ENCODE assay signal across 27 cellular contexts in the genomic region with DNA sequence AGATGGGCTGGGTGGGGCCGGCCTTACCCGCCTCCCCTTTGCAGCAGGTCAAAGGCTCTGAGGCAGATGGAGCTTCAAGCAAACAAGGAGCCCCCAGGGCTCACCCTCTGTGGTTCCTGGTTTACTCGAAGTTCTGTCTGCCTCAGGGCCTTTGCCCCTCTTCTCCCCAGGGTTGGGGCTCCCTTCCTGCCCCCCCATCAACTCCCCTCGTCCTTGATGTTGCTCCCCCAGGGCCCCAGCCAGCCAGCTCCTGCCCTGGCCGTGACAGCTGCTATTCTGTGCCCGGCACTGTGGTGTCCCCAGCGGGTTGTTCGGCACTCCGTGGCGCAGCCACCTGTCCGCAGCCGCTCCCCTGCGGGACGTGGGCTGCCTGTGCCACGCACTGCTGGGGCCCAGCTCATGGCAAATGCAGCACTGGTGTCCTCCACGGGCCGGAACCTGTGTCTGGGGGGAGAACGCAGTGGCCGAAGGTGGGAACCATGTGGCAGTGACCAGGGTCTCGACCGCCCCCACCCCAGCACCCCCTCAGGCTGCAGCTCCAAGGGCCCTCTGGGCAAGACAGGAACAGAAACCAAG. TPM values are rescaled to one million over a fixed set of nuclear protein-coding genes. Genes with fewer than 3 reads are reported as not detected.
DNase-seq lines count a peak whose midpoint lies in the region; ATAC-seq, FAIRE-seq and TF ChIP-seq lines count a peak whose summit lies in the region.
"Had no signal": no experiment of that assay in that cellular context is flagged by ENCODE, and none has a peak within 500 bp of the region (broad histone marks: within the 10 kb centered on the region; RNA-seq: fewer than 3 reads in every experiment).

No MANE protein-coding gene starts in this region.

- H3K27me3 Mint-ChIP-seq in MCF 10A (ENCODE audit: insufficient read depth, unreplicated experiment) (no peaks in the 10 kb centered on the region), astrocyte (ENCODE audit: low read depth, unreplicated experiment) (peaks cover 23% of the 10 kb centered on the region), type B pancreatic cell (peaks cover 50% of the 10 kb centered on the region)

- TF ChIP-seq POLR2A in GM12891 (IDR thresholded peaks at IDR 0.05; ENCODE audit: low read depth, low read length): no peak

- intact Hi-C loops in MCF 10A (cut with micrococcal nuclease): loop anchor here (2.0 kb wide), 1 partner anchor 344 kb away; no protein-coding TSS in a partner anchor
- intact Hi-C loops in mammary epithelial cell (cut with micrococcal nuclease): loop anchor here (1.0 kb wide), 1 partner anchor 345 kb away; no protein-coding TSS in a partner anchor

- H3K4me1 Mint-ChIP-seq in MCF 10A (ENCODE audit: insufficient read depth, unreplicated experiment) (peaks cover 24% of the 10 kb centered on the region), astrocyte (ENCODE audit: low read depth, unreplicated experiment) (peaks cover 8% of the 10 kb centered on the region), type B pancreatic cell (ENCODE audit: unreplicated experiment) (peaks cover 4% of the 10 kb centered on the region)
- H3K4me1 Mint-ChIP-seq: central memory CD8-positive, alpha-beta T cell had no signal

- CTCF ChIA-PET in MCF 10A (lab: Yijun Ruan, JAX): interaction anchor here (0.6 to 3.9 kb wide), 10 partner anchors 9 to 1353 kb away, joined by 3 to 34 read pairs (median 3); a partner anchor contains a TSS
- CTCF ChIA-PET in mammary epithelial cell (lab: Charles Lee; ENCODE audit: low non-redundant PET): interaction anchor here (1.1 kb wide), 1 partner anchor 11 kb away, joined by 6 read pairs; a partner anchor contains a TSS

- WGBS in mammary epithelial cell (ENCODE audit: low coverage, missing lambda C conversion rate): 55% methylated on average over 16 of the region's 21 CpGs

- no peaks in the 10 kb centered on the region for H3K9me3 ChIP-seq in mammary epithelial cell (replicated peaks; ENCODE audit: insufficient read depth, low read length)
- H3K9me3 ChIP-seq in astrocyte (ENCODE audit: insufficient read depth, low read depth, low read length): no peaks in the 10 kb centered on the region
- H3K9me3 ChIP-seq: ascending aorta, Caco-2, left ventricle myocardium inferior, pancreas, right atrium auricular region, spleen, transverse colon had no signal

- no peak for ATAC-seq in GM19397 (IDR thresholded peaks at IDR 0.05; ENCODE audit: unreplicated experiment)
- ATAC-seq: activated CD8-positive, alpha-beta T cell treated with anti-CD3 and anti-CD28 coated beads for 36 hours; naive thymus-derived CD4-positive, alpha-beta T cell had no signal

- dilution Hi-C loops in mammary epithelial cell (cut with HindIII; ENCODE audit: low sequenced_read_pairs): loop anchor here (5.0 to 25.0 kb wide), 7 partner anchors 53 to 677 kb away; a partner anchor contains a TSS

- H3K4me2 ChIP-seq in mammary epithelial cell (ENCODE audit: insufficient read depth, low read depth, low read length): no peak overlapping the region
- H3K4me2 ChIP-seq in astrocyte (ENCODE audit: low read length): no peak overlapping the region

- H3K9ac ChIP-seq in mammary epithelial cell (ENCODE audit: insufficient read depth, low read length): no peak overlapping the region
- no peak overlapping the region for H3K9ac ChIP-seq in astrocyte (ENCODE audit: low read length)

- H4K20me1 ChIP-seq in mammary epithelial cell (ENCODE audit: insufficient read depth, low read length): no peaks in the 10 kb centered on the region
- peaks cover 6% of the 10 kb centered on the region for H4K20me1 ChIP-seq in astrocyte (ENCODE audit: insufficient read depth, low read length)

- H3K27ac Mint-ChIP-seq in MCF 10A (ENCODE audit: low read depth, unreplicated experiment): peak overlapping the region; percentile 31
- H3K27ac Mint-ChIP-seq in astrocyte (ENCODE audit: unreplicated experiment): peak overlapping the region; percentile 53
- no peak overlapping the region for H3K27ac Mint-ChIP-seq in type B pancreatic cell
- H3K27ac Mint-ChIP-seq: activated CD8-positive, alpha-beta T cell treated with anti-CD3 and anti-CD28 coated beads for 36 hours; activated naive CD8-positive, alpha-beta T cell; naive thymus-derived CD4-positive, alpha-beta T cell had no signal

- H3K9me3 Mint-ChIP-seq in MCF 10A (ENCODE audit: unreplicated experiment): no peaks in the 10 kb centered on the region
- H3K9me3 Mint-ChIP-seq in astrocyte (ENCODE audit: unreplicated experiment): peaks cover 3% of the 10 kb centered on the region
- no peaks in the 10 kb centered on the region for H3K9me3 Mint-ChIP-seq in type B pancreatic cell
- H3K9me3 Mint-ChIP-seq: activated CD8-positive, alpha-beta T cell treated with anti-CD3 and anti-CD28 coated beads for 36 hours; central memory CD8-positive, alpha-beta T cell had no signal

- H3K79me2 ChIP-seq in mammary epithelial cell (ENCODE audit: insufficient read depth, low read length): no peaks in the 10 kb centered on the region
- no peaks in the 10 kb centered on the region for H3K79me2 ChIP-seq in astrocyte (ENCODE audit: insufficient read depth, low read length)

- BruUV-seq in MCF 10A (replicated peaks; lab: Mats Ljungman, UMichigan): no TSS peak
- BruUV-seq in mammary epithelial cell (replicated peaks; lab: Mats Ljungman, UMichigan): no TSS peak

- H3K4me3 ChIP-seq in mammary epithelial cell (replicated peaks in 1 of 3; ENCODE audit: insufficient read depth in 1 of 3, low read depth in 2 of 3, low read length in 3 of 3) (no peak overlapping the region), astrocyte (ENCODE audit: insufficient read depth, low read depth, low read length) (no peak overlapping the region)
- H3K4me3 ChIP-seq: ascending aorta, left ventricle myocardium inferior, pancreas, right atrium auricular region, spleen, transverse colon had no signal

- TF ChIP-seq CTCF in MCF 10A (IDR thresholded peaks at IDR 0.05; ENCODE audit: unreplicated experiment): no peak
- no peak for TF ChIP-seq CTCF in mammary epithelial cell (conservative IDR thresholded peaks at IDR 0.05 in 1 of 2, IDR thresholded peaks at IDR 0.05 in 1 of 2; ENCODE audit: extremely low read depth in 1 of 2, insufficient read depth in 1 of 2, low read depth in 1 of 2, low read length in 2 of 2)
- TF ChIP-seq CTCF in astrocyte (IDR thresholded peaks at IDR 0.05; ENCODE audit: insufficient read depth, low read depth, low read length): no peak
- TF ChIP-seq CTCF in type B pancreatic cell (conservative IDR thresholded peaks at IDR 0.05): no peak

- H3K36me3 Mint-ChIP-seq in MCF 10A (ENCODE audit: insufficient read depth, unreplicated experiment) (peaks cover 4% of the 10 kb centered on the region), astrocyte (ENCODE audit: low read depth, unreplicated experiment) (no peaks in the 10 kb centered on the region), type B pancreatic cell (no peaks in the 10 kb centered on the region)
- H3K36me3 Mint-ChIP-seq: activated naive CD8-positive, alpha-beta T cell; naive thymus-derived CD4-positive, alpha-beta T cell had no signal

- H3K36me3 ChIP-seq in mammary epithelial cell (ENCODE audit: insufficient read depth, low read length) (no peaks in the 10 kb centered on the region), astrocyte (ENCODE audit: insufficient read depth, low read length) (no peaks in the 10 kb centered on the region)
- H3K36me3 ChIP-seq: ascending aorta, left ventricle myocardium inferior, pancreas, right atrium auricular region, spleen, transverse colon had no signal

- POLR2A ChIA-PET in MCF 10A (lab: Yijun Ruan, JAX): interaction anchor here (0.6 to 8.8 kb wide), 4 partner anchors 14 to 75 kb away, joined by 3 to 124 read pairs (median 6); a partner anchor contains a TSS

- DNase-seq in MCF 10A (ENCODE audit: unreplicated experiment): no peak
- DNase-seq in mammary epithelial cell: no peak
- no peak for DNase-seq in astrocyte (ENCODE audit: low read depth)
- DNase-seq in type B pancreatic cell (ENCODE audit: extremely low spot score, unreplicated experiment): no peak
- DNase-seq in putamen (ENCODE audit: low spot score): no peak
- DNase-seq in GM12891 (ENCODE audit: insufficient read length, low spot score): no peak
- DNase-seq: ACHN; activated CD4-positive, alpha-beta T cell treated with anti-CD3 and anti-CD28 coated beads for 1 hour; activated CD8-positive, alpha-beta T cell treated with anti-CD3 and anti-CD28 coated beads for 36 hours; Caco-2; DND-41; left ventricle myocardium inferior; naive thymus-derived CD4-positive, alpha-beta T cell; NCI-H1436 treated with DMSO at 0.1 percent for 48 hours; pancreas; spleen; T-helper 2 cell; transverse colon had no signal

- H3K27me3 ChIP-seq in mammary epithelial cell (ENCODE audit: insufficient read depth, low read length): peaks cover 16% of the 10 kb centered on the region
- H3K27me3 ChIP-seq in astrocyte (ENCODE audit: insufficient read depth, low read length): peaks cover 15% of the 10 kb centered on the region
- peaks cover 28% of the 10 kb centered on the region for H3K27me3 ChIP-seq in layer of hippocampus (ENCODE audit: control insufficient read depth, insufficient read depth, low read length)

- in situ Hi-C loops in mammary epithelial cell (cut with MboI; ENCODE audit: low sequenced_read_pairs in 2 of 2): loop anchor here in 1 of 2 donors (5.0 to 25.0 kb wide), 2 partner anchors 77 to 352 kb away; a partner anchor contains a TSS

- H3K4me1 ChIP-seq in mammary epithelial cell (ENCODE audit: insufficient read depth, low read length) (peaks cover 24% of the 10 kb centered on the region), astrocyte (ENCODE audit: insufficient read depth, low read length) (peaks cover 24% of the 10 kb centered on the region)

- H3K4me3 Mint-ChIP-seq in MCF 10A (ENCODE audit: unreplicated experiment): peak overlapping the region; percentile 46
- no peak overlapping the region for H3K4me3 Mint-ChIP-seq in astrocyte (ENCODE audit: unreplicated experiment)
- peak overlapping the region; percentile 52 for H3K4me3 Mint-ChIP-seq in type B pancreatic cell
- H3K4me3 Mint-ChIP-seq: activated CD8-positive, alpha-beta T cell treated with anti-CD3 and anti-CD28 coated beads for 36 hours; activated naive CD8-positive, alpha-beta T cell; central memory CD8-positive, alpha-beta T cell; naive thymus-derived CD4-positive, alpha-beta T cell had no signal

- H2AFZ ChIP-seq in mammary epithelial cell (ENCODE audit: low read depth, low read length) (no peak overlapping the region), astrocyte (ENCODE audit: low read depth, low read length) (no peak overlapping the region)

- no peak for FAIRE-seq in astrocyte (lab: Jason Lieb, UNC)
- no peak for FAIRE-seq in GM12891 (lab: Jason Lieb, UNC)
- FAIRE-seq: GM18507, islet of Langerhans, pancreas had no signal

- H3K27ac ChIP-seq in mammary epithelial cell (ENCODE audit: insufficient read depth, low read depth, low read length): no peak overlapping the region
- no peak overlapping the region for H3K27ac ChIP-seq in astrocyte (ENCODE audit: low read depth, low read length)
- peak overlapping the region; percentile 91 for H3K27ac ChIP-seq in layer of hippocampus (ENCODE audit: low read depth, low read length)
- H3K27ac ChIP-seq: ascending aorta, HL-60, left ventricle myocardium inferior, pancreas, right atrium auricular region, spleen, transverse colon had no signal

RNA-seq across cellular contexts. Expression of a gene that starts 4.3 kb away (rescaled TPM):
- total RNA-seq in MCF 10A (2022): 56.3 and 69.5 TPM in 2 replicates
- 10 to 100 TPM; 22.2 to 53.1 TPM for total RNA-seq in mammary epithelial cell
- 15.0 TPM for polyA plus RNA-seq in mammary epithelial cell
- 2.5 TPM for polyA minus RNA-seq in mammary epithelial cell
- total RNA-seq in astrocyte: 30.1 and 31.5 TPM in 2 replicates
- 37.0 and 97.1 TPM in 2 replicates for total RNA-seq in type B pancreatic cell (ENCODE audit: low replicate concordance)
- polyA plus RNA-seq in GM12891 (2012; ENCODE audit: low read depth, missing spikeins): 0.98 TPM

RNA-seq across cellular contexts. Expression of a gene that starts 5.0 kb away (rescaled TPM):
- total RNA-seq in MCF 10A (2022): 40.5 and 48.2 TPM in 2 replicates
- 1 to 10 TPM in 1 of 2 donors, under 1 TPM in 1; 0.33 to 2.6 TPM for total RNA-seq in mammary epithelial cell
- polyA plus RNA-seq in mammary epithelial cell: 0.53 TPM
- 1.8 TPM for polyA minus RNA-seq in mammary epithelial cell
- total RNA-seq in astrocyte: 3.7 and 5.2 TPM in 2 replicates
- 3.9 and 4.3 TPM in 2 replicates for total RNA-seq in type B pancreatic cell (ENCODE audit: low replicate concordance)
- polyA plus RNA-seq in GM12891 (2012; ENCODE audit: low read depth, missing spikeins): 0.36 TPM
- total RNA-seq: ascending aorta had no signal

RNA-seq across cellular contexts. Expression of a gene that starts 10.4 kb away (rescaled TPM):
- total RNA-seq in MCF 10A (2022) (54.7 and 55.8 TPM in 2 replicates), mammary epithelial cell (10 to 100 TPM; 13.5 to 35.4 TPM), astrocyte (22.6 and 26.6 TPM in 2 replicates), type B pancreatic cell (ENCODE audit: low replicate concordance) (33.5 and 34.8 TPM in 2 replicates)
- 12.6 TPM for polyA plus RNA-seq in mammary epithelial cell
- polyA minus RNA-seq in mammary epithelial cell: 0.72 TPM
- polyA plus RNA-seq in GM12891 (2012; ENCODE audit: low read depth, missing spikeins): 14.0 TPM

RNA-seq across cellular contexts. Expression of a gene that starts 15.7 kb away (rescaled TPM):
- total RNA-seq in MCF 10A (2022) (4.6 and 6.0 TPM in 2 replicates), mammary epithelial cell (1 to 10 TPM; 3.0 to 5.8 TPM), astrocyte (2.1 and 4.7 TPM in 2 replicates), type B pancreatic cell (ENCODE audit: low replicate concordance) (1.2 and 3.9 TPM in 2 replicates)
- 3.5 TPM for polyA plus RNA-seq in mammary epithelial cell
- polyA minus RNA-seq in mammary epithelial cell: not detected
- 5.3 TPM for polyA plus RNA-seq in GM12891 (2012; ENCODE audit: low read depth, missing spikeins)
- polyA plus RNA-seq: naive thymus-derived CD4-positive, alpha-beta T cell had no signal

RNA-seq across cellular contexts. Expression of a gene that starts 16.3 kb away (rescaled TPM):
- total RNA-seq in MCF 10A (2022): 20.1 and 24.5 TPM in 2 replicates
- total RNA-seq in mammary epithelial cell: 10 to 100 TPM in 1 of 2 donors, 1 to 10 TPM in 1; 8.0 to 20.2 TPM
- polyA plus RNA-seq in mammary epithelial cell: 8.0 TPM
- polyA minus RNA-seq in mammary epithelial cell: 1.0 TPM
- total RNA-seq in astrocyte: 15.5 and 17.6 TPM in 2 replicates
- 5.6 and 8.5 TPM in 2 replicates for total RNA-seq in type B pancreatic cell (ENCODE audit: low replicate concordance)
- 9.3 TPM for polyA plus RNA-seq in GM12891 (2012; ENCODE audit: low read depth, missing spikeins)
